ENCODE assay signal across 28 cellular contexts in genomic region chr15:94555842-94556516, GRCh38.
"Had no signal": no experiment of that assay in that cellular context is flagged by ENCODE, and none has a peak within 500 bp of the region (broad histone marks: within the 10 kb centered on the region; RNA-seq: fewer than 3 reads in every experiment).

No MANE protein-coding gene starts in this region.

- ATAC-seq: naive thymus-derived CD8-positive, alpha-beta T cell; natural killer cell treated with Interleukin-12 subunit alpha and Interleukin-12 subunit beta and Interleukin-15 and Interleukin-18, amount 100 ng/mL, for 72 hours; psoas muscle; right cardiac atrium; sciatic nerve; stimulated activated effector memory CD8-positive, alpha-beta T cell treated with anti-CD3 and anti-CD28 coated beads, Interleukin-12 subunit alpha, Interleukin-12 subunit beta, amount 100 ng/mL, for 72 hours; stimulated activated naive B cell treated with anti-CD40 and anti-IgM and Interleukin-4, amounts not matched to agents 10 μg/mL and 1 μg/mL and 100 μg/mL, for 72 hours had no signal

- H3K27ac Mint-ChIP-seq: naive thymus-derived CD8-positive, alpha-beta T cell; natural killer cell treated with Interleukin-12 subunit alpha and Interleukin-12 subunit beta and Interleukin-15 and Interleukin-18, amount 100 ng/mL, for 72 hours; neural progenitor cell; progenitor cell of endocrine pancreas; stimulated activated effector memory CD8-positive, alpha-beta T cell treated with anti-CD3 and anti-CD28 coated beads, Interleukin-12 subunit alpha, Interleukin-12 subunit beta, amount 100 ng/mL, for 72 hours; stimulated activated naive B cell treated with anti-CD40 and anti-IgM and Interleukin-4, amounts not matched to agents 10 μg/mL and 1 μg/mL and 100 μg/mL, for 72 hours; stimulated activated naive CD8-positive, alpha-beta T cell treated with anti-CD3 and anti-CD28 coated beads, Interleukin-15, Interleukin-2, amounts not matched to agents 100 ng/mL and 50 ng/mL, for 24 hours had no signal

- H3K4me1 ChIP-seq: neural progenitor cell, parathyroid adenoma, psoas muscle, stomach, thyroid gland, tibial nerve, upper lobe of left lung, vagina had no signal

- H3K27me3 ChIP-seq: neural progenitor cell, ovary, stomach, thyroid gland, tibial nerve, upper lobe of left lung, vagina had no signal

- H3K4me3 Mint-ChIP-seq: naive thymus-derived CD8-positive, alpha-beta T cell; natural killer cell treated with Interleukin-12 subunit alpha and Interleukin-12 subunit beta and Interleukin-15 and Interleukin-18, amount 100 ng/mL, for 72 hours; neural progenitor cell; stimulated activated effector memory CD8-positive, alpha-beta T cell treated with anti-CD3 and anti-CD28 coated beads, Interleukin-12 subunit alpha, Interleukin-12 subunit beta, amount 100 ng/mL, for 72 hours; stimulated activated naive B cell treated with anti-CD40 and anti-IgM and Interleukin-4, amounts not matched to agents 10 μg/mL and 1 μg/mL and 100 μg/mL, for 72 hours; stimulated activated naive CD8-positive, alpha-beta T cell treated with anti-CD3 and anti-CD28 coated beads, Interleukin-15, Interleukin-2, amounts not matched to agents 100 ng/mL and 50 ng/mL, for 24 hours had no signal

- H3K36me3 Mint-ChIP-seq: naive thymus-derived CD8-positive, alpha-beta T cell; natural killer cell treated with Interleukin-12 subunit alpha and Interleukin-12 subunit beta and Interleukin-15 and Interleukin-18, amount 100 ng/mL, for 72 hours; neural progenitor cell; stimulated activated effector memory CD8-positive, alpha-beta T cell treated with anti-CD3 and anti-CD28 coated beads, Interleukin-12 subunit alpha, Interleukin-12 subunit beta, amount 100 ng/mL, for 72 hours; stimulated activated naive B cell treated with anti-CD40 and anti-IgM and Interleukin-4, amounts not matched to agents 10 μg/mL and 1 μg/mL and 100 μg/mL, for 72 hours had no signal

- H3K36me3 ChIP-seq: neural progenitor cell, ovary, stomach, thoracic aorta, thyroid gland, tibial nerve, upper lobe of left lung, vagina had no signal

- H3K9me3 ChIP-seq: ovary, psoas muscle, stomach, thoracic aorta, thyroid gland, tibial nerve, upper lobe of left lung, vagina had no signal

- FAIRE-seq: urothelium cell line had no signal

- H3K27ac ChIP-seq: neural progenitor cell, ovary, parathyroid adenoma, psoas muscle, skin epidermis, stomach, thoracic aorta, thyroid gland, tibial nerve, upper lobe of left lung, vagina had no signal

- DNase-seq: naive thymus-derived CD8-positive, alpha-beta T cell; occipital lobe; ovary; posterior cingulate gyrus; psoas muscle; right cardiac atrium; stimulated activated CD4-positive, alpha-beta T cell treated with anti-CD3 and anti-CD28 coated beads, Interleukin-15, amount 100 ng/mL, for 24 hours; stimulated activated CD4-positive, alpha-beta T cell treated with anti-CD3 and anti-CD28 coated beads, Interleukin-2, amount 100 ng/mL, for 24 hours; stimulated activated CD4-positive, alpha-beta T cell treated with anti-CD3 and anti-CD28 coated beads, Interleukin-2, amount 100 ng/mL, for 48 hours; stimulated activated CD4-positive, alpha-beta T cell treated with anti-CD3 and anti-CD28 coated beads, Interleukin-4, amount 100 ng/mL, for 24 hours; stimulated activated naive B cell treated with anti-CD40 and anti-IgM and Interleukin-4, amounts not matched to agents 10 μg/mL and 1 μg/mL and 100 μg/mL, for 72 hours; stimulated activated naive CD4-positive, alpha-beta T cell treated with Interleukin-2 at 50 U/mL for 16 hours; stomach; thyroid gland; trophoblast cell; upper lobe of left lung had no signal

- H3K9me3 Mint-ChIP-seq: natural killer cell treated with Interleukin-12 subunit alpha and Interleukin-12 subunit beta and Interleukin-15 and Interleukin-18, amount 100 ng/mL, for 72 hours; neural progenitor cell; stimulated activated effector memory CD8-positive, alpha-beta T cell treated with anti-CD3 and anti-CD28 coated beads, Interleukin-12 subunit alpha, Interleukin-12 subunit beta, amount 100 ng/mL, for 72 hours; stimulated activated naive B cell treated with anti-CD40 and anti-IgM and Interleukin-4, amounts not matched to agents 10 μg/mL and 1 μg/mL and 100 μg/mL, for 72 hours; stimulated activated naive CD8-positive, alpha-beta T cell treated with anti-CD3 and anti-CD28 coated beads, Interleukin-15, Interleukin-2, amounts not matched to agents 100 ng/mL and 50 ng/mL, for 24 hours had no signal

- H3K4me3 ChIP-seq: neural progenitor cell, ovary, psoas muscle, skin epidermis, stomach, thoracic aorta, thyroid gland, tibial nerve, upper lobe of left lung, vagina had no signal

- H3K4me1 Mint-ChIP-seq: neural progenitor cell; stimulated activated effector memory CD8-positive, alpha-beta T cell treated with anti-CD3 and anti-CD28 coated beads, Interleukin-12 subunit alpha, Interleukin-12 subunit beta, amount 100 ng/mL, for 72 hours; stimulated activated naive B cell treated with anti-CD40 and anti-IgM and Interleukin-4, amounts not matched to agents 10 μg/mL and 1 μg/mL and 100 μg/mL, for 72 hours had no signal
